8 cellular contexts compared by ENCODE assay signal in genomic region chr3:185215873-185216586, GRCh38. TPM values are rescaled to one million over a fixed set of nuclear protein-coding genes. Genes with fewer than 3 reads are reported as not detected.
DNase-seq lines count a peak whose midpoint lies in the region; ATAC-seq, FAIRE-seq and TF ChIP-seq lines count a peak whose summit lies in the region.

No MANE protein-coding gene starts in this region.

- no peak overlapping the region for H3K9ac ChIP-seq in SK-N-MC (ENCODE audit: insufficient read length)

- TF ChIP-seq CTCF in 22Rv1 (IDR thresholded peaks at IDR 0.05): peak; percentile 81

- no peak for TF ChIP-seq POLR2A in GM12892 (IDR thresholded peaks at IDR 0.05; ENCODE audit: low read depth, low read length)

- no peak overlapping the region for H3K27ac ChIP-seq in 22Rv1
- H3K27ac ChIP-seq in SK-N-MC: no peak overlapping the region

- no peak for DNase-seq in GM12892 (ENCODE audit: insufficient read length)
- DNase-seq in SK-N-MC (ENCODE audit: low read depth, low spot score): peak; percentile 26
- peak; percentile 6 for DNase-seq in glomerular visceral epithelial cell (ENCODE audit: extremely low spot score)
- DNase-seq in superior temporal gyrus (ENCODE audit: extremely low spot score): peak; percentile 58
- DNase-seq in germinal center (ENCODE audit: low spot score): no peak

- ATAC-seq in HG03520 (IDR thresholded peaks at IDR 0.05; ENCODE audit: unreplicated experiment) (no peak), GM18907 (IDR thresholded peaks at IDR 0.05; ENCODE audit: unreplicated experiment) (no peak)

- no peaks in the 10 kb centered on the region for H3K36me3 ChIP-seq in SK-N-MC (ENCODE audit: insufficient read depth, low read length)

- no peaks in the 10 kb centered on the region for H3K9me3 ChIP-seq in SK-N-MC (ENCODE audit: low read depth, low read length)

- FAIRE-seq in GM12892 (lab: Jason Lieb, UNC): peak; percentile 42

- H3K4me3 ChIP-seq in SK-N-MC: no peak overlapping the region

RNA-seq across cellular contexts. Expression of gene EHHADH, which starts 37.8 kb away (rescaled TPM):
- 2.6 TPM for polyA plus RNA-seq in GM12892 (2012; ENCODE audit: missing spikeins)

Comparison
In these comparisons a context has a peak if more than half of its experiments do, and no peak if none do; other contexts are left out.
1. DNase-seq: peak in SK-N-MC (single experiment), glomerular visceral epithelial cell (single experiment) and superior temporal gyrus (single experiment); none in GM12892 (single experiment) and germinal center (single experiment).